In genomic region chr1:14952626-14953314, GRCh38 we compare ENCODE assay signal across 1 cellular context.
A peak's percentile ranks its signal among the peaks of the same experiment; 100 is the strongest.
TF ChIP-seq lines count a peak whose summit lies in the region.

No MANE protein-coding gene starts in this region.

TF ChIP-seq in HepG2, 621 proteins besides CTCF, POLR2A, EP300 and RAD21 (continued from another document and continues in another):
- TF ChIP-seq ARID5B (CRISPR knock-in tag; IDR thresholded peaks at IDR 0.05) (peak; percentile 95), GRHL1 (CRISPR knock-in tag; conservative IDR thresholded peaks at IDR 0.05) (no peak), AGO1 (IDR thresholded peaks at IDR 0.05; ENCODE audit: low read depth, low read length, poor library complexity, severe bottlenecking) (no peak), ZNF430 (CRISPR knock-in tag; IDR thresholded peaks at IDR 0.05) (0 out of 2 replicates have a peak, but pooled peaks have one; percentile 34), ZNF503 (CRISPR knock-in tag; IDR thresholded peaks at IDR 0.05) (peak; percentile 96), ZNF460 (CRISPR knock-in tag; IDR thresholded peaks at IDR 0.05; ENCODE audit: borderline replicate concordance) (peak; percentile 50; the same call in 1 of the 2 replicates), GLMP (CRISPR knock-in tag; IDR thresholded peaks at IDR 0.05; ENCODE audit: borderline replicate concordance) (no peak), GTF3A (CRISPR knock-in tag; conservative IDR thresholded peaks at IDR 0.05) (peak; percentile 80; the same call in 1 of the 2 replicates), CHD2 (IDR thresholded peaks at IDR 0.05; ENCODE audit: low read depth, low read length) (no peak), SRY (CRISPR knock-in tag; IDR thresholded peaks at IDR 0.05) (no peak; the same call in 1 of the 2 replicates), ZNF780A (CRISPR knock-in tag; IDR thresholded peaks at IDR 0.05) (peak; percentile 58; the same call in 1 of the 2 replicates), ZNF597 (CRISPR knock-in tag; IDR thresholded peaks at IDR 0.05) (no peak), ZSCAN30 (CRISPR knock-in tag; IDR thresholded peaks at IDR 0.05) (no peak), RFX5 (IDR thresholded peaks at IDR 0.05; ENCODE audit: low read depth, low read length) (no peak), SOX6 (IDR thresholded peaks at IDR 0.05) (no peak), SOX6 (CRISPR knock-in tag; IDR thresholded peaks at IDR 0.05) (peak; percentile 96), SMC3 (IDR thresholded peaks at IDR 0.05; ENCODE audit: low read length) (no peak), MZF1 (CRISPR knock-in tag; IDR thresholded peaks at IDR 0.05; ENCODE audit: borderline replicate concordance) (no peak), ZNF691 (CRISPR knock-in tag; IDR thresholded peaks at IDR 0.05; ENCODE audit: borderline replicate concordance, low read depth) (peak; percentile 81; the same call in 1 of the 2 replicates), ELF1 (CRISPR knock-in tag; IDR thresholded peaks at IDR 0.05) (peak; percentile 56; the same call in 1 of the 2 replicates), SRSF1 (optimal IDR thresholded peaks at IDR 0.05; ENCODE audit: low read depth, low read length) (no peak), CAMTA2 (CRISPR knock-in tag; IDR thresholded peaks at IDR 0.05; ENCODE audit: borderline replicate concordance) (peak; percentile 87; the same call in 1 of the 2 replicates), SNAPC4 (CRISPR knock-in tag; IDR thresholded peaks at IDR 0.05) (peak; percentile 92), FOXO4 (CRISPR knock-in tag; conservative IDR thresholded peaks at IDR 0.05) (no peak), PHF20 (CRISPR knock-in tag; IDR thresholded peaks at IDR 0.05) (no peak), ZBTB37 (CRISPR knock-in tag; IDR thresholded peaks at IDR 0.05) (no peak), TIGD3 (CRISPR knock-in tag; IDR thresholded peaks at IDR 0.05; ENCODE audit: borderline replicate concordance) (no peak), PRDM10 (CRISPR knock-in tag; IDR thresholded peaks at IDR 0.05; ENCODE audit: low read depth) (no peak)
